Comparison of ENCODE assay signal across 28 cellular contexts in genomic region chr14:103960457-103960856, GRCh38. TPM values are rescaled to one million over a fixed set of nuclear protein-coding genes. Genes with fewer than 3 reads are reported as not detected.
"Had no signal": no experiment of that assay in that cellular context is flagged by ENCODE, and none has a peak within 500 bp of the region (broad histone marks: within the 10 kb centered on the region; RNA-seq: fewer than 3 reads in every experiment).

No MANE protein-coding gene starts in this region.

- DNase-seq: activated CD4-positive, alpha-beta memory T cell treated with anti-CD3 and anti-CD28 coated beads for 36 hours; activated CD4-positive, alpha-beta T cell treated with anti-CD3 and anti-CD28 coated beads, Interleukin-2, amount 10 ng/mL, durations not matched to agents 7 days and 5 days; activated CD4-positive, CD25-positive, alpha-beta regulatory T cell; activated CD8-positive, alpha-beta memory T cell treated with anti-CD3 and anti-CD28 coated beads for 24 hours; activated gamma-delta T cell treated with Interleukin-2 at 50 U/mL for 16 hours; activated naive CD4-positive, alpha-beta T cell treated with anti-CD3 and anti-CD28 coated beads, Interleukin-2, amount 10 ng/mL, durations not matched to agents 7 days and 5 days; activated naive CD8-positive, alpha-beta T cell treated with anti-CD3 and anti-CD28 coated beads for 36 hours; activated T-cell treated with anti-CD3 and anti-CD28 coated beads, Interleukin-2, amount 50 U/mL, for 48 hours; central memory CD4-positive, alpha-beta T cell; Kasumi-1; NCI-H1048; NCI-H146; NCI-H187 treated with DMSO at 0.1 percent for 48 hours; NCI-H2081 treated with DMSO at 0.1 percent for 48 hours; NCI-H2227 treated with DMSO at 0.1 percent for 48 hours; NCI-H446 treated with DMSO at 0.1 percent for 48 hours; NCI-H526 treated with DMSO at 0.1 percent for 48 hours; NCI-H82; PC-3; SHP77 treated with DMSO at 0.1 percent for 48 hours; T-helper 1 cell had no signal

- H3K27ac Mint-ChIP-seq: activated CD4-positive, alpha-beta memory T cell treated with anti-CD3 and anti-CD28 coated beads for 36 hours; activated CD4-positive, alpha-beta T cell treated with anti-CD3 and anti-CD28 coated beads, Interleukin-2, amount 10 ng/mL, durations not matched to agents 7 days and 5 days; activated naive CD4-positive, alpha-beta T cell treated with anti-CD3 and anti-CD28 coated beads, Interleukin-2, amount 10 ng/mL, durations not matched to agents 7 days and 5 days; activated naive CD8-positive, alpha-beta T cell treated with anti-CD3 and anti-CD28 coated beads for 36 hours; activated T-helper 2 cell treated with anti-CD3 and anti-CD28 coated beads, Interferon-gamma antibody, Interleukin-2, Interleukin-4, amounts not matched to agents 10 μg/mL and 5 μg/mL and 100 μg/mL, durations not matched to agents 14 hours and 24 hours and 36 hours had no signal

- H3K36me3 Mint-ChIP-seq: activated CD4-positive, alpha-beta memory T cell treated with anti-CD3 and anti-CD28 coated beads for 36 hours; activated naive CD4-positive, alpha-beta T cell treated with anti-CD3 and anti-CD28 coated beads, Interleukin-2, amount 10 ng/mL, durations not matched to agents 7 days and 5 days; activated naive CD8-positive, alpha-beta T cell treated with anti-CD3 and anti-CD28 coated beads for 36 hours had no signal

- H3K27ac ChIP-seq: breast epithelium, VCaP had no signal

- H3K4me3 ChIP-seq: breast epithelium, K562 had no signal

- H3K9me3 Mint-ChIP-seq: activated CD4-positive, alpha-beta memory T cell treated with anti-CD3 and anti-CD28 coated beads for 36 hours; activated CD4-positive, alpha-beta T cell treated with anti-CD3 and anti-CD28 coated beads, Interleukin-2, amount 10 ng/mL, durations not matched to agents 7 days and 5 days; activated naive CD4-positive, alpha-beta T cell treated with anti-CD3 and anti-CD28 coated beads, Interleukin-2, amount 10 ng/mL, durations not matched to agents 7 days and 5 days; activated naive CD8-positive, alpha-beta T cell treated with anti-CD3 and anti-CD28 coated beads for 36 hours; activated T-helper 2 cell treated with anti-CD3 and anti-CD28 coated beads, Interferon-gamma antibody, Interleukin-2, Interleukin-4, amounts not matched to agents 10 μg/mL and 5 μg/mL and 100 μg/mL, durations not matched to agents 14 hours and 24 hours and 36 hours had no signal

- H3K4me3 Mint-ChIP-seq: activated CD4-positive, alpha-beta memory T cell treated with anti-CD3 and anti-CD28 coated beads for 36 hours; activated CD4-positive, alpha-beta T cell treated with anti-CD3 and anti-CD28 coated beads, Interleukin-2, amount 10 ng/mL, durations not matched to agents 7 days and 5 days; activated naive CD4-positive, alpha-beta T cell treated with anti-CD3 and anti-CD28 coated beads, Interleukin-2, amount 10 ng/mL, durations not matched to agents 7 days and 5 days; activated naive CD8-positive, alpha-beta T cell treated with anti-CD3 and anti-CD28 coated beads for 36 hours had no signal

- H3K36me3 ChIP-seq: breast epithelium had no signal

- H3K4me1 ChIP-seq: breast epithelium had no signal

- H3K27me3 Mint-ChIP-seq: activated naive CD8-positive, alpha-beta T cell treated with anti-CD3 and anti-CD28 coated beads for 36 hours had no signal

- H3K9me3 ChIP-seq: breast epithelium had no signal

- ATAC-seq: K562, PC-3 had no signal

- H3K4me1 Mint-ChIP-seq: activated CD4-positive, alpha-beta T cell treated with anti-CD3 and anti-CD28 coated beads, Interleukin-2, amount 10 ng/mL, durations not matched to agents 7 days and 5 days; activated naive CD4-positive, alpha-beta T cell treated with anti-CD3 and anti-CD28 coated beads, Interleukin-2, amount 10 ng/mL, durations not matched to agents 7 days and 5 days; activated naive CD8-positive, alpha-beta T cell treated with anti-CD3 and anti-CD28 coated beads for 36 hours had no signal

RNA-seq across cellular contexts. Expression of gene RD3L, which starts 18.1 kb away (rescaled TPM):
- total RNA-seq: activated CD4-positive, alpha-beta memory T cell treated with anti-CD3 and anti-CD28 coated beads for 36 hours; activated CD4-positive, alpha-beta T cell treated with anti-CD3 and anti-CD28 coated beads, Interleukin-2, amount 10 ng/mL, durations not matched to agents 7 days and 5 days; activated naive CD8-positive, alpha-beta T cell treated with anti-CD3 and anti-CD28 coated beads for 36 hours; activated T-helper 2 cell treated with anti-CD3 and anti-CD28 coated beads, Interferon-gamma antibody, Interleukin-2, Interleukin-4, amounts not matched to agents 10 μg/mL and 5 μg/mL and 100 μg/mL, durations not matched to agents 14 hours and 24 hours and 36 hours; breast epithelium; PC-3; SK-MEL-5; T-helper 2 cell treated with Interferon-gamma antibody and Interleukin-4, amounts not matched to agents 100 ng/mL and 5 ng/mL, for 36 hours had no signal
- polyA plus RNA-seq: adipose tissue, K562 had no signal

RNA-seq across cellular contexts. Expression of gene TDRD9, which starts 32.2 kb away (rescaled TPM):
- total RNA-seq: activated T-helper 2 cell treated with anti-CD3 and anti-CD28 coated beads, Interferon-gamma antibody, Interleukin-2, Interleukin-4, amounts not matched to agents 10 μg/mL and 5 μg/mL and 100 μg/mL, durations not matched to agents 14 hours and 24 hours and 36 hours; K562; SK-MEL-5; T-helper 2 cell treated with Interferon-gamma antibody and Interleukin-4, amounts not matched to agents 100 ng/mL and 5 ng/mL, for 36 hours had no signal
